12 cellular contexts compared by ENCODE assay signal in genomic region chr10:116771891-116772290, GRCh38. TPM values are rescaled to one million over a fixed set of nuclear protein-coding genes. Genes with fewer than 3 reads are reported as not detected.
"Had no signal": no experiment of that assay in that cellular context is flagged by ENCODE, and none has a peak within 500 bp of the region (broad histone marks: within the 10 kb centered on the region; RNA-seq: fewer than 3 reads in every experiment).

No MANE protein-coding gene starts in this region.

- H3K9me3 ChIP-seq: gastroesophageal sphincter had no signal

- DNase-seq: activated CD4-positive, alpha-beta T cell treated with anti-CD3 and anti-CD28 coated beads, Interleukin-2, amount 50 U/mL, for 1 hour; activated CD4-positive, CD25-positive, alpha-beta regulatory T cell; activated T-cell treated with anti-CD3 and anti-CD28 coated beads for 4 hours; amygdala; naive B cell; stimulated activated CD4-positive, alpha-beta T cell treated with anti-CD3 and anti-CD28 coated beads, Interleukin-2, amount 100 ng/mL, for 48 hours; stimulated activated naive CD4-positive, alpha-beta T cell treated with Interleukin-2 at 50 U/mL for 16 hours had no signal

- ATAC-seq: activated naive CD4-positive, alpha-beta T cell treated with anti-CD3 and anti-CD28 coated beads, Interleukin-2, amount 50 U/mL, for 72 hours had no signal

- H3K27me3 ChIP-seq: brain microvascular endothelial cell, hepatocyte had no signal

- H3K4me3 ChIP-seq: gastroesophageal sphincter, hepatocyte had no signal

- H3K36me3 ChIP-seq: brain microvascular endothelial cell, gastroesophageal sphincter had no signal

RNA-seq across cellular contexts. Expression of gene HSPA12A, which starts 29.5 kb away (rescaled TPM):
- total RNA-seq: activated CD8-positive, alpha-beta memory T cell treated with anti-CD3 and anti-CD28 coated beads for 36 hours had no signal
